8 cellular contexts compared by ENCODE assay signal in genomic region chr5:5371005-5371404, GRCh38.
"Had no signal": no experiment of that assay in that cellular context is flagged by ENCODE, and none has a peak within 500 bp of the region (broad histone marks: within the 10 kb centered on the region; RNA-seq: fewer than 3 reads in every experiment).

No MANE protein-coding gene starts in this region.

- H3K27ac ChIP-seq: HL-60 had no signal

- H2AFZ ChIP-seq: GM23338 had no signal

- ATAC-seq: GM23338, K562 had no signal

- DNase-seq: H9, HCEC 1CT, HFFc6, IMR-90, KG1 had no signal

- H3K4me2 ChIP-seq: GM23338 had no signal

- H3K4me3 ChIP-seq: GM23338, K562 had no signal
